Comparison of ENCODE assay signal across 24 cellular contexts in genomic region chr18:50299626-50300388, GRCh38. TPM values are rescaled to one million over a fixed set of nuclear protein-coding genes. Genes with fewer than 3 reads are reported as not detected.
DNase-seq lines count a peak whose midpoint lies in the region; ATAC-seq, FAIRE-seq and TF ChIP-seq lines count a peak whose summit lies in the region.
"Had no signal": no experiment of that assay in that cellular context is flagged by ENCODE, and none has a peak within 500 bp of the region (broad histone marks: within the 10 kb centered on the region; RNA-seq: fewer than 3 reads in every experiment).

No MANE protein-coding gene starts in this region.

- H3K27me3 Mint-ChIP-seq in T-helper 2 cell treated with Interferon-gamma antibody and Interleukin-4, amounts not matched to agents 5 μg/mL and 100 μg/mL, for 36 hours (ENCODE audit: low read depth): peaks cover 56% of the 10 kb centered on the region
- no peaks in the 10 kb centered on the region for H3K27me3 Mint-ChIP-seq in Calu3 (ENCODE audit: unreplicated experiment)
- peaks cover 42% of the 10 kb centered on the region for H3K27me3 Mint-ChIP-seq in activated T-cell treated with anti-CD3 and anti-CD28 coated beads, Interleukin-2, amount 50 U/mL, for 24 hours

- POLR2A ChIA-PET in GM12878 (lab: Charles Lee): interaction anchor here (1.0 to 1.4 kb wide), 3 partner anchors 11 to 20 kb away, joined by 3 to 4 read pairs (median 3); no protein-coding TSS in a partner anchor

- ATAC-seq in GM12878 (no peak), GM21619 (IDR thresholded peaks at IDR 0.05; ENCODE audit: unreplicated experiment) (no peak), HG03442 (IDR thresholded peaks at IDR 0.05; ENCODE audit: unreplicated experiment) (no peak)
- ATAC-seq: HCT116, Right ventricle myocardium inferior had no signal

- H3K36me3 Mint-ChIP-seq in T-helper 2 cell treated with Interferon-gamma antibody and Interleukin-4, amounts not matched to agents 5 μg/mL and 100 μg/mL, for 36 hours (ENCODE audit: low read depth): peaks cover 4% of the 10 kb centered on the region
- no peaks in the 10 kb centered on the region for H3K36me3 Mint-ChIP-seq in Calu3 (ENCODE audit: insufficient read depth, unreplicated experiment)
- no peaks in the 10 kb centered on the region for H3K36me3 Mint-ChIP-seq in activated T-cell treated with anti-CD3 and anti-CD28 coated beads, Interleukin-2, amount 50 U/mL, for 24 hours (ENCODE audit: low read depth)

- H3K4me1 Mint-ChIP-seq in T-helper 2 cell treated with Interferon-gamma antibody and Interleukin-4, amounts not matched to agents 5 μg/mL and 100 μg/mL, for 36 hours (ENCODE audit: low read depth): peaks cover 21% of the 10 kb centered on the region
- peaks cover 12% of the 10 kb centered on the region for H3K4me1 Mint-ChIP-seq in Calu3 (ENCODE audit: low read depth, unreplicated experiment)
- peaks cover 5% of the 10 kb centered on the region for H3K4me1 Mint-ChIP-seq in activated T-cell treated with anti-CD3 and anti-CD28 coated beads, Interleukin-2, amount 50 U/mL, for 24 hours (ENCODE audit: low read depth)

- no peaks in the 10 kb centered on the region for H4K20me1 ChIP-seq in GM12878 (ENCODE audit: control insufficient read depth, insufficient read depth)

- no peak overlapping the region for H4K12ac ChIP-seq in trophoblast cell (ENCODE audit: low read depth, low read length)

- TF ChIP-seq RAD21 in GM12878 (IDR thresholded peaks at IDR 0.05; ENCODE audit: insufficient read depth, low read depth, low read length): no peak

- intact Hi-C loops in Calu3 (cut with micrococcal nuclease; ENCODE audit: unreplicated experiment) (no loop called here), GM12878 (cut with micrococcal nuclease; ENCODE audit: unreplicated experiment) (no loop called here)

- DNase-seq in T-helper 2 cell treated with Interferon-gamma antibody and Interleukin-4, amounts not matched to agents 5 μg/mL and 100 μg/mL, for 36 hours (ENCODE audit: low spot score): no peak
- no peak for DNase-seq in T-helper 2 cell
- peak; percentile 64 for DNase-seq in Calu3
- no peak for DNase-seq in GM12878 (ENCODE audit: low read depth, low spot score)
- no peak for DNase-seq in trophoblast cell
- no peak for DNase-seq in activated T-cell treated with anti-CD3 and anti-CD28 coated beads, Interleukin-2, amount 50 U/mL, for 24 hours
- DNase-seq: C1 segment of cervical spinal cord, DMS 273 treated with DMSO at 0.1 percent for 48 hours, DMS79 treated with DMSO at 0.1 percent for 48 hours, MG63, NCI-H1417, NCI-H1694 treated with DMSO at 0.1 percent for 48 hours, NCI-H2081 treated with DMSO at 0.1 percent for 48 hours, NCI-H2171 treated with DMSO at 0.1 percent for 48 hours, NCI-H524 treated with DMSO at 0.1 percent for 48 hours had no signal

- H2BK120ac ChIP-seq in trophoblast cell (ENCODE audit: insufficient read depth, low read length, poor library complexity): no peak overlapping the region

- no peak overlapping the region for H4K91ac ChIP-seq in trophoblast cell (ENCODE audit: low read depth, low read length)

- no peaks in the 10 kb centered on the region for H3K36me3 ChIP-seq in GM12878 (ENCODE audit: control insufficient read depth in 2 of 2, insufficient read depth in 2 of 2, low read length in 1 of 2)
- H3K36me3 ChIP-seq in trophoblast cell (ENCODE audit: control insufficient read depth in 1 of 2, insufficient read depth in 2 of 2, low read length in 2 of 2): no peaks in the 10 kb centered on the region
- H3K36me3 ChIP-seq: MG63, SJSA1 had no signal

- peak overlapping the region; percentile 9 for H3K4me3 Mint-ChIP-seq in T-helper 2 cell treated with Interferon-gamma antibody and Interleukin-4, amounts not matched to agents 5 μg/mL and 100 μg/mL, for 36 hours
- peak overlapping the region; percentile 27 for H3K4me3 Mint-ChIP-seq in Calu3 (ENCODE audit: low read depth, unreplicated experiment)
- no peak overlapping the region for H3K4me3 Mint-ChIP-seq in activated T-cell treated with anti-CD3 and anti-CD28 coated beads, Interleukin-2, amount 50 U/mL, for 24 hours

- no peak overlapping the region for H3K27ac Mint-ChIP-seq in T-helper 2 cell treated with Interferon-gamma antibody and Interleukin-4, amounts not matched to agents 5 μg/mL and 100 μg/mL, for 36 hours
- H3K27ac Mint-ChIP-seq in Calu3 (ENCODE audit: unreplicated experiment): peak overlapping the region; percentile 75
- no peak overlapping the region for H3K27ac Mint-ChIP-seq in activated T-cell treated with anti-CD3 and anti-CD28 coated beads, Interleukin-2, amount 50 U/mL, for 24 hours

- no peaks in the 10 kb centered on the region for H3K79me1 ChIP-seq in trophoblast cell (ENCODE audit: low read length)

- no peak overlapping the region for H4K8ac ChIP-seq in trophoblast cell (ENCODE audit: low read depth, low read length)

- H2BK5ac ChIP-seq in trophoblast cell (ENCODE audit: low read depth, low read length, poor library complexity): no peak overlapping the region

- H3K9me3 Mint-ChIP-seq in T-helper 2 cell treated with Interferon-gamma antibody and Interleukin-4, amounts not matched to agents 5 μg/mL and 100 μg/mL, for 36 hours: peaks cover 4% of the 10 kb centered on the region
- H3K9me3 Mint-ChIP-seq in Calu3 (ENCODE audit: low read depth, unreplicated experiment): no peaks in the 10 kb centered on the region
- no peaks in the 10 kb centered on the region for H3K9me3 Mint-ChIP-seq in activated T-cell treated with anti-CD3 and anti-CD28 coated beads, Interleukin-2, amount 50 U/mL, for 24 hours

- TF ChIP-seq EP300 in GM12878 (IDR thresholded peaks at IDR 0.05; ENCODE audit: borderline replicate concordance in 1 of 2, control insufficient read depth in 1 of 2, low read depth in 2 of 2, low read length in 2 of 2): no peak

- H3K27ac ChIP-seq in GM12878 (ENCODE audit: control insufficient read depth, insufficient read depth) (no peak overlapping the region), trophoblast cell (ENCODE audit: low read depth, low read length) (no peak overlapping the region)
- H3K27ac ChIP-seq: 22Rv1, SJSA1 had no signal

- H2AFZ ChIP-seq in GM12878 (ENCODE audit: control insufficient read depth, low read depth, low read length): peak overlapping the region; percentile 12; the same call in 1 of the 2 replicates
- H2AFZ ChIP-seq in trophoblast cell (ENCODE audit: insufficient read depth, low read length, poor library complexity): no peak overlapping the region

- H3K9ac ChIP-seq in GM12878 (ENCODE audit: control insufficient read depth, insufficient read depth, low read length): no peak overlapping the region
- H3K9ac ChIP-seq in trophoblast cell (ENCODE audit: low read length): no peak overlapping the region

- TF ChIP-seq CTCF in Calu3 (IDR thresholded peaks at IDR 0.05; ENCODE audit: unreplicated experiment) (no peak), GM12878 (IDR thresholded peaks at IDR 0.05 in 2 of 3, conservative IDR thresholded peaks at IDR 0.05 in 1 of 3; ENCODE audit: control insufficient read depth in 2 of 3, extremely low read depth in 1 of 3, insufficient read depth in 1 of 3, low read depth in 3 of 3, low read length in 3 of 3) (no peak)

- SMC1A ChIA-PET in GM12878 (lab: Charles Lee; ENCODE audit: uncharacterized antibody, unreplicated experiment): interaction anchor here (0.7 to 1.9 kb wide), 5 partner anchors 11 to 57 kb away, joined by 3 to 4 read pairs (median 4); no protein-coding TSS in a partner anchor

- H3K4me2 ChIP-seq in GM12878 (ENCODE audit: control insufficient read depth, insufficient read depth) (no peak overlapping the region), trophoblast cell (ENCODE audit: low read length) (peak overlapping the region; percentile 5)

- 56% methylated on average over 7 of the region's 7 CpGs for WGBS in GM12878 (ENCODE audit: insufficient coverage, insufficient replicate concordance, low lambda C conversion rate, missing lambda C conversion rate)
- no CpG with 5 or more reads among the region's 7 CpGs for WGBS in trophoblast cell (ENCODE audit: extremely low coverage, insufficient coverage, insufficient read length)

- H3K4ac ChIP-seq in trophoblast cell (ENCODE audit: low read depth, low read length): no peak overlapping the region

- H3K14ac ChIP-seq in trophoblast cell (ENCODE audit: low read length): no peak overlapping the region

- no peak for FAIRE-seq in GM12878 (lab: Jason Lieb, UNC)
- FAIRE-seq: GM12892, H1 had no signal

- in situ Hi-C loops in GM12878 (cut with MboI): loop anchor here (25.0 kb wide), 2 partner anchors 1363 to 1488 kb away; no protein-coding TSS in a partner anchor

- H3K27me3 ChIP-seq in GM12878 (replicated peaks in 1 of 2; ENCODE audit: control insufficient read depth in 2 of 2, insufficient read depth in 2 of 2, low read length in 1 of 2) (no peaks in the 10 kb centered on the region; a peak in 1 of 4 replicates), trophoblast cell (ENCODE audit: insufficient read depth, low read length) (peaks cover 3% of the 10 kb centered on the region)
- H3K27me3 ChIP-seq: MG63 had no signal

- H3K79me2 ChIP-seq in GM12878 (ENCODE audit: control insufficient read depth, insufficient read depth, low read length) (no peaks in the 10 kb centered on the region), trophoblast cell (ENCODE audit: control insufficient read depth, insufficient read depth, low read length, poor library complexity) (no peaks in the 10 kb centered on the region)

- CTCF ChIA-PET in Calu3 (lab: Charles Lee) (interaction anchor here (0.6 kb wide), 1 partner anchor 286 kb away, joined by 5 read pairs; no protein-coding TSS in a partner anchor), GM12878 (lab: Yijun Ruan, JAX) (interaction anchor here (0.6 kb wide), 1 partner anchor 15 kb away, joined by 3 read pairs; no protein-coding TSS in a partner anchor)

- TF ChIP-seq POLR2A in GM12878 (IDR thresholded peaks at IDR 0.05; ENCODE audit: low read depth, low read length): no peak

- no peak overlapping the region for H3K18ac ChIP-seq in trophoblast cell (ENCODE audit: low read length)

- RAD21 ChIA-PET in GM12878 (lab: Charles Lee; ENCODE audit: unreplicated experiment): no interaction called here

- no peak overlapping the region for H3K23ac ChIP-seq in trophoblast cell (ENCODE audit: low read length)

- no peak overlapping the region for H3K4me3 ChIP-seq in GM12878
- H3K4me3 ChIP-seq in trophoblast cell (ENCODE audit: low read depth, low read length): no peak overlapping the region
- H3K4me3 ChIP-seq: MG63, SJSA1 had no signal

- H3K4me1 ChIP-seq in GM12878 (ENCODE audit: control insufficient read depth, insufficient read depth, low read length) (peaks cover 7% of the 10 kb centered on the region), trophoblast cell (ENCODE audit: control insufficient read depth in 1 of 2, insufficient read depth in 2 of 2, low read length in 2 of 2) (no peaks in the 10 kb centered on the region)

- no TSS peak for BruUV-seq in Calu3 (replicated peaks; lab: Mats Ljungman, UMichigan)
- no TSS peak for BruUV-seq in GM12878 (replicated peaks; lab: Mats Ljungman, UMichigan)

- H2AK5ac ChIP-seq in trophoblast cell (ENCODE audit: low read length): no peak overlapping the region

- H3K9me3 ChIP-seq in GM12878 (replicated peaks; ENCODE audit: control insufficient read depth, insufficient read depth, low read length) (peaks cover 5% of the 10 kb centered on the region; the same call in 2 of the 3 replicates), trophoblast cell (ENCODE audit: insufficient read depth, low read depth, low read length) (peaks cover 12% of the 10 kb centered on the region)
- H3K9me3 ChIP-seq: SJSA1 had no signal

- no peak overlapping the region for H2BK12ac ChIP-seq in trophoblast cell (ENCODE audit: low read length)

RNA-seq across cellular contexts. Expression of gene CXXC1, which starts 12.3 kb away (rescaled TPM):
- total RNA-seq in Calu3 (2022) (75.1 and 95.2 TPM in 2 replicates), GM12878 (2014; rRNA removed) (81.1 and 82.1 TPM in 2 replicates), GM12878 (2014; rRNA removed; fragmentation: Illumina TruSeq; extraction: Trizol) (48.5 and 51.2 TPM in 2 replicates), GM12878 (2021) (160 and 180 TPM in 2 replicates)
- 110 and 131 TPM in 2 replicates for total RNA-seq in GM12878 (2013; cell fraction: nucleolus; rRNA removed)
- polyA plus RNA-seq in GM12878 (2011; ENCODE audit: low read depth): 96.5 TPM
- polyA plus RNA-seq in GM12878 (2011; rRNA removed) (58.3 and 106 TPM in 2 replicates), GM12878 (2014; fragmentation: Illumina TruSeq; extraction: Trizol) (56.4 and 70.0 TPM in 2 replicates), GM12878 (2014; fragmentation: Nextera tagmentation; extraction: Ambion mirVana) (10 to 100 TPM in 1 of 2 experiments, 1 to 10 TPM in 1; 9.2 to 17.0 TPM), GM12878 (2014; rRNA removed) (161 and 206 TPM in 2 replicates), GM12878 (2016; fragmentation: Nextera tagmentation; extraction: Ambion mirVana) (100 to 1,000 TPM; 147 to 148 TPM)
- polyA plus RNA-seq in GM12878 (2011; cell fraction: cytosol; rRNA removed): 179 and 292 TPM in 2 replicates
- polyA plus RNA-seq in GM12878 (2011; cell fraction: nucleus; rRNA removed): 1,325 and 1,540 TPM in 2 replicates
- polyA plus RNA-seq in GM12878 (2012): 187 and 242 TPM in 2 replicates
- polyA minus RNA-seq in GM12878 (2011; rRNA and poly(A)+ RNA removed): 65.9 and 109 TPM in 2 replicates
- polyA minus RNA-seq in GM12878 (2011; cell fraction: cytosol; rRNA and poly(A)+ RNA removed): 35.4 and 47.8 TPM in 2 replicates
- polyA minus RNA-seq in GM12878 (2011; cell fraction: nucleus; rRNA and poly(A)+ RNA removed): 83.8 and 143 TPM in 2 replicates
- 46.1 and 46.6 TPM in 2 replicates for polyA plus RNA-seq in trophoblast cell (2013)

RNA-seq across cellular contexts. Expression of gene MBD1, which starts 18.5 kb away (rescaled TPM):
- total RNA-seq in Calu3 (2022) (70.5 and 88.0 TPM in 2 replicates), GM12878 (2014; rRNA removed) (56.9 and 59.9 TPM in 2 replicates), GM12878 (2014; rRNA removed; fragmentation: Illumina TruSeq; extraction: Trizol) (35.4 and 39.2 TPM in 2 replicates), GM12878 (2021) (83.0 and 97.7 TPM in 2 replicates)
- 197 and 225 TPM in 2 replicates for total RNA-seq in GM12878 (2013; cell fraction: nucleolus; rRNA removed)
- 42.0 TPM for polyA plus RNA-seq in GM12878 (2011; ENCODE audit: low read depth)
- polyA plus RNA-seq in GM12878 (2011; rRNA removed) (61.3 and 91.0 TPM in 2 replicates), GM12878 (2014; fragmentation: Illumina TruSeq; extraction: Trizol) (40.6 and 45.4 TPM in 2 replicates), GM12878 (2014; fragmentation: Nextera tagmentation; extraction: Ambion mirVana) (10 to 100 TPM in 1 of 2 experiments, 1 to 10 TPM in 1; 8.4 to 12.4 TPM), GM12878 (2014; rRNA removed) (79.0 and 92.6 TPM in 2 replicates), GM12878 (2016; fragmentation: Nextera tagmentation; extraction: Ambion mirVana) (10 to 100 TPM; 59.8 to 60.2 TPM)
- 84.2 and 109 TPM in 2 replicates for polyA plus RNA-seq in GM12878 (2011; cell fraction: cytosol; rRNA removed)
- 621 and 682 TPM in 2 replicates for polyA plus RNA-seq in GM12878 (2011; cell fraction: nucleus; rRNA removed)
- polyA plus RNA-seq in GM12878 (2012): 82.8 and 83.1 TPM in 2 replicates
- 60.2 and 100 TPM in 2 replicates for polyA minus RNA-seq in GM12878 (2011; rRNA and poly(A)+ RNA removed)
- 40.6 and 44.4 TPM in 2 replicates for polyA minus RNA-seq in GM12878 (2011; cell fraction: cytosol; rRNA and poly(A)+ RNA removed)
- 124 and 168 TPM in 2 replicates for polyA minus RNA-seq in GM12878 (2011; cell fraction: nucleus; rRNA and poly(A)+ RNA removed)
- polyA plus RNA-seq in trophoblast cell (2013): 39.5 and 40.1 TPM in 2 replicates

RNA-seq across cellular contexts. Expression of gene CFAP53, which starts 33.5 kb away (rescaled TPM):
- total RNA-seq in Calu3 (2022): 0.94 and 0.98 TPM in 2 replicates
- total RNA-seq in GM12878 (2013; cell fraction: nucleolus; rRNA removed): 1.3 TPM in 2 replicates
- total RNA-seq in GM12878 (2014; rRNA removed): not detected in 2 replicates
- 0.09 TPM in 2 replicates for total RNA-seq in GM12878 (2014; rRNA removed; fragmentation: Illumina TruSeq; extraction: Trizol)
- total RNA-seq in GM12878 (2021): 0.26 TPM in 1 of 2 replicates, not detected in the other
- not detected for polyA plus RNA-seq in GM12878 (2011; ENCODE audit: low read depth)
- polyA plus RNA-seq in GM12878 (2011; rRNA removed): 0.30 and 0.48 TPM in 2 replicates
- polyA plus RNA-seq in GM12878 (2011; cell fraction: cytosol; rRNA removed): 0.12 and 0.13 TPM in 2 replicates
- polyA plus RNA-seq in GM12878 (2011; cell fraction: nucleus; rRNA removed): 0.41 and 0.69 TPM in 2 replicates
- polyA plus RNA-seq in GM12878 (2012): 0.08 and 0.24 TPM in 2 replicates
- polyA plus RNA-seq in GM12878 (2014; fragmentation: Illumina TruSeq; extraction: Trizol): 0.12 TPM in 1 of 2 replicates, not detected in the other
- under 1 TPM; 0.05 to 0.06 TPM for polyA plus RNA-seq in GM12878 (2014; fragmentation: Nextera tagmentation; extraction: Ambion mirVana)
- 0.13 TPM in 1 of 2 replicates, not detected in the other for polyA plus RNA-seq in GM12878 (2014; rRNA removed)
- polyA plus RNA-seq in GM12878 (2016; fragmentation: Nextera tagmentation; extraction: Ambion mirVana): under 1 TPM; 0.10 to 0.31 TPM
- polyA minus RNA-seq in GM12878 (2011; rRNA and poly(A)+ RNA removed): 0.10 and 0.22 TPM in 2 replicates
- polyA minus RNA-seq in GM12878 (2011; cell fraction: cytosol; rRNA and poly(A)+ RNA removed): not detected in 2 replicates
- polyA minus RNA-seq in GM12878 (2011; cell fraction: nucleus; rRNA and poly(A)+ RNA removed): 0.19 and 0.24 TPM in 2 replicates
- polyA plus RNA-seq in trophoblast cell (2013): 0.50 and 0.64 TPM in 2 replicates
- total RNA-seq: LHCN-M2, Right ventricle myocardium inferior had no signal
